1 cellular context compared by ENCODE assay signal in the genomic region with DNA sequence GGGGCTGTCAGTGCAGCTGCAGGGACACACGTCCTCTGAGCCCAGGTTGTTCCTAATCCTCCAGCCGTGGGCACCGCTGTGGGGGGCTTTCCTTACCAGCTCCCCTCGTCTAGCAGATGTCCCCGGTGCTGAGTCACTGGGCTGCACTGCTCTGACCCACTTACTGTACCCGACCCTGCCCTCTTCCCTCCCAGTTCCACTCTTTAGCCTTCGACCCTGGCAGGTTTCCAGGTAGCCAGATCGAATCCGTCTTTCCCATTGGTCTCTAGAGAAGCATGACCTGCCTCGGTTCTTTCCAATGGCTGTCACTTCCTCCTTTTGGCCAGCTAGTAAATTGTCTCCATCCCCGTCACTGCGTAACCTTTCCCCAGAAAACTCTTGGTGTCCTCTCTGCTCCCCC.
TF ChIP-seq lines count a peak whose summit lies in the region.

No MANE protein-coding gene starts in this region.

TF ChIP-seq in GM23338, 12 proteins besides CTCF, POLR2A, EP300 and RAD21 (continued from another document):
- TF ChIP-seq STAT1 (IDR thresholded peaks at IDR 0.05; ENCODE audit: unreplicated experiment) (no peak), ETS1 (IDR thresholded peaks at IDR 0.05) (no peak), REST (IDR thresholded peaks at IDR 0.05; ENCODE audit: unreplicated experiment) (no peak), ZNF114 (CRISPR knock-in tag; IDR thresholded peaks at IDR 0.05) (no peak)
- TF ChIP-seq, protein P1, sequence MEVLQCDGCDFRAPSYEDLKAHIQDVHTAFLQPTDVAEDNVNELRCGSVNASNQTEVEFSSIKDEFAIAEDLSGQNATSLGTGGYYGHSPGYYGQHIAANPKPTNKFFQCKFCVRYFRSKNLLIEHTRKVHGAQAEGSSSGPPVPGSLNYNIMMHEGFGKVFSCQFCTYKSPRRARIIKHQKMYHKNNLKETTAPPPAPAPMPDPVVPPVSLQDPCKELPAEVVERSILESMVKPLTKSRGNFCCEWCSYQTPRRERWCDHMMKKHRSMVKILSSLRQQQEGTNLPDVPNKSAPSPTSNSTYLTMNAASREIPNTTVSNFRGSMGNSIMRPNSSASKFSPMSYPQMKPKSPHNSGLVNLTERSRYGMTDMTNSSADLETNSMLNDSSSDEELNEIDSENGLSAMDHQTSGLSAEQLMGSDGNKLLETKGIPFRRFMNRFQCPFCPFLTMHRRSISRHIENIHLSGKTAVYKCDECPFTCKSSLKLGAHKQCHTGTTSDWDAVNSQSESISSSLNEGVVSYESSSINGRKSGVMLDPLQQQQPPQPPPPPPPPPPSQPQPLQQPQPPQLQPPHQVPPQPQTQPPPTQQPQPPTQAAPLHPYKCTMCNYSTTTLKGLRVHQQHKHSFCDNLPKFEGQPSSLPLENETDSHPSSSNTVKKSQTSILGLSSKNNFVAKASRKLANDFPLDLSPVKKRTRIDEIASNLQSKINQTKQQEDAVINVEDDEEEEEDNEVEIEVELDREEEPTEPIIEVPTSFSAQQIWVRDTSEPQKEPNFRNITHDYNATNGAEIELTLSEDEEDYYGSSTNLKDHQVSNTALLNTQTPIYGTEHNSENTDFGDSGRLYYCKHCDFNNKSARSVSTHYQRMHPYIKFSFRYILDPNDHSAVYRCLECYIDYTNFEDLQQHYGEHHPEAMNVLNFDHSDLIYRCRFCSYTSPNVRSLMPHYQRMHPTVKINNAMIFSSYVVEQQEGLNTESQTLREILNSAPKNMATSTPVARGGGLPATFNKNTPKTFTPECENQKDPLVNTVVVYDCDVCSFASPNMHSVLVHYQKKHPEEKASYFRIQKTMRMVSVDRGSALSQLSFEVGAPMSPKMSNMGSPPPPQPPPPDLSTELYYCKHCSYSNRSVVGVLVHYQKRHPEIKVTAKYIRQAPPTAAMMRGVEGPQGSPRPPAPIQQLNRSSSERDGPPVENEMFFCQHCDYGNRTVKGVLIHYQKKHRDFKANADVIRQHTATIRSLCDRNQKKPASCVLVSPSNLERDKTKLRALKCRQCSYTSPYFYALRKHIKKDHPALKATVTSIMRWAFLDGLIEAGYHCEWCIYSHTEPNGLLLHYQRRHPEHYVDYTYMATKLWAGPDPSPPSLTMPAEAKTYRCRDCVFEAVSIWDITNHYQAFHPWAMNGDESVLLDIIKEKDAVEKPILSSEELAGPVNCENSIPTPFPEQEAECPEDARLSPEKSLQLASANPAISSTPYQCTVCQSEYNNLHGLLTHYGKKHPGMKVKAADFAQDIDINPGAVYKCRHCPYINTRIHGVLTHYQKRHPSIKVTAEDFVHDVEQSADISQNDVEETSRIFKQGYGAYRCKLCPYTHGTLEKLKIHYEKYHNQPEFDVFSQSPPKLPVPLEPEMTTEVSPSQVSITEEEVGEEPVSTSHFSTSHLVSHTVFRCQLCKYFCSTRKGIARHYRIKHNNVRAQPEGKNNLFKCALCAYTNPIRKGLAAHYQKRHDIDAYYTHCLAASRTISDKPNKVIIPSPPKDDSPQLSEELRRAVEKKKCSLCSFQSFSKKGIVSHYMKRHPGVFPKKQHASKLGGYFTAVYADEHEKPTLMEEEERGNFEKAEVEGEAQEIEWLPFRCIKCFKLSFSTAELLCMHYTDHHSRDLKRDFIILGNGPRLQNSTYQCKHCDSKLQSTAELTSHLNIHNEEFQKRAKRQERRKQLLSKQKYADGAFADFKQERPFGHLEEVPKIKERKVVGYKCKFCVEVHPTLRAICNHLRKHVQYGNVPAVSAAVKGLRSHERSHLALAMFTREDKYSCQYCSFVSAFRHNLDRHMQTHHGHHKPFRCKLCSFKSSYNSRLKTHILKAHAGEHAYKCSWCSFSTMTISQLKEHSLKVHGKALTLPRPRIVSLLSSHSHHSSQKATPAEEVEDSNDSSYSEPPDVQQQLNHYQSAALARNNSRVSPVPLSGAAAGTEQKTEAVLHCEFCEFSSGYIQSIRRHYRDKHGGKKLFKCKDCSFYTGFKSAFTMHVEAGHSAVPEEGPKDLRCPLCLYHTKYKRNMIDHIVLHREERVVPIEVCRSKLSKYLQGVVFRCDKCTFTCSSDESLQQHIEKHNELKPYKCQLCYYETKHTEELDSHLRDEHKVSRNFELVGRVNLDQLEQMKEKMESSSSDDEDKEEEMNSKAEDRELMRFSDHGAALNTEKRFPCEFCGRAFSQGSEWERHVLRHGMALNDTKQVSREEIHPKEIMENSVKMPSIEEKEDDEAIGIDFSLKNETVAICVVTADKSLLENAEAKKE (CRISPR knock-in tag; IDR thresholded peaks at IDR 0.05): no peak
TF ChIP-seq in GM23338: peak in this region for 0.
